In the genomic region with DNA sequence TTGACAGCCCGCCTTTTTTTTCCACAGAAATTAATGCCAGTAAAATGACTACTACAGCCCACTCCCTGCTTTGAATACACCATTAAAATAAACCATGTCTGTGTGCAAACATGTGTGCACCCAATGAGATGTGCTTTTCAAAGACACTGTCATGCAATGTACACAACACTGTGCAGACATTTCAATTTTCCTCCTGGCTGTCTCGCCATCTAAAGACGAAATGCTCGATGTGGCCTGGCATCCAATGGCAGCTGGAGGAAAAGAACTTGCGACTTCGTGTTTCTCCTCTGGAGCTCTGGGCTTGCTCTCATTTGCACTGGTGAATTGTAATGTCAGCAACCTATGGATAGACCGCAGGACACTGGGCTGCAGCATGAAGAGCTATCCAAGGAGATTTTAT, we compare ENCODE assay signal across 18 cellular contexts.
DNase-seq lines count a peak whose midpoint lies in the region; ATAC-seq and TF ChIP-seq lines count a peak whose summit lies in the region.
"Had no signal": no experiment of that assay in that cellular context is flagged by ENCODE, and none has a peak within 500 bp of the region (broad histone marks: within the 10 kb centered on the region; RNA-seq: fewer than 3 reads in every experiment).

No MANE protein-coding gene starts in this region.

- no peaks in the 10 kb centered on the region for H3K36me3 ChIP-seq in mammary epithelial cell (ENCODE audit: insufficient read depth, low read length)
- H3K36me3 ChIP-seq in esophagus muscularis mucosa: no peaks in the 10 kb centered on the region
- H3K36me3 ChIP-seq in rectal smooth muscle tissue (ENCODE audit: control insufficient read depth, insufficient read depth, low read length): no peaks in the 10 kb centered on the region

- no peak overlapping the region for H3K4me3 ChIP-seq in mammary epithelial cell (replicated peaks in 1 of 3; ENCODE audit: insufficient read depth in 1 of 3, low read depth in 2 of 3, low read length in 3 of 3)
- no peak overlapping the region for H3K4me3 ChIP-seq in esophagus muscularis mucosa
- no peak overlapping the region for H3K4me3 ChIP-seq in rectal smooth muscle tissue (ENCODE audit: low read length)
- H3K4me3 ChIP-seq: A549 had no signal

- in situ Hi-C loops in mammary epithelial cell (cut with MboI; ENCODE audit: low sequenced_read_pairs in 2 of 2): loop anchor here (5.0 to 25.0 kb wide), 3 partner anchors 337 to 572 kb away; no protein-coding TSS in a partner anchor

- H3K9me3 Mint-ChIP-seq in MCF 10A (ENCODE audit: unreplicated experiment): no peaks in the 10 kb centered on the region
- H3K9me3 Mint-ChIP-seq in stimulated activated naive B cell treated with anti-CD40 and anti-IgM and Interleukin-4, amounts not matched to agents 10 μg/mL and 1 μg/mL and 100 μg/mL, for 72 hours: no peaks in the 10 kb centered on the region
- H3K9me3 Mint-ChIP-seq: CD4-positive, alpha-beta T cell; H9 had no signal

- peak overlapping the region; percentile 59 for H3K27ac Mint-ChIP-seq in MCF 10A (ENCODE audit: low read depth, unreplicated experiment)
- no peak overlapping the region for H3K27ac Mint-ChIP-seq in stimulated activated naive B cell treated with anti-CD40 and anti-IgM and Interleukin-4, amounts not matched to agents 10 μg/mL and 1 μg/mL and 100 μg/mL, for 72 hours
- H3K27ac Mint-ChIP-seq: CD4-positive, alpha-beta T cell; H9 had no signal

- no peak overlapping the region for H3K9ac ChIP-seq in mammary epithelial cell (ENCODE audit: insufficient read depth, low read length)
- H3K9ac ChIP-seq in rectal smooth muscle tissue (ENCODE audit: low read length): no peak overlapping the region

- no peaks in the 10 kb centered on the region for H3K79me2 ChIP-seq in mammary epithelial cell (ENCODE audit: insufficient read depth, low read length)

- TF ChIP-seq POLR2A in esophagus muscularis mucosa (IDR thresholded peaks at IDR 0.05; ENCODE audit: low read depth): no peak

- H3K36me3 Mint-ChIP-seq in MCF 10A (ENCODE audit: insufficient read depth, unreplicated experiment): no peaks in the 10 kb centered on the region
- H3K36me3 Mint-ChIP-seq in stimulated activated naive B cell treated with anti-CD40 and anti-IgM and Interleukin-4, amounts not matched to agents 10 μg/mL and 1 μg/mL and 100 μg/mL, for 72 hours: no peaks in the 10 kb centered on the region

- H3K27me3 ChIP-seq in mammary epithelial cell (ENCODE audit: insufficient read depth, low read length): no peaks in the 10 kb centered on the region
- no peaks in the 10 kb centered on the region for H3K27me3 ChIP-seq in esophagus muscularis mucosa
- no peaks in the 10 kb centered on the region for H3K27me3 ChIP-seq in rectal smooth muscle tissue (ENCODE audit: control insufficient read depth, insufficient read depth, low read length)

- no peak for ATAC-seq in stimulated activated naive B cell treated with anti-CD40 and anti-IgM and Interleukin-4, amounts not matched to agents 10 μg/mL and 1 μg/mL and 100 μg/mL, for 72 hours (replicated peaks)
- ATAC-seq: A549, HepG2 had no signal

- dilution Hi-C loops in mammary epithelial cell (cut with HindIII; ENCODE audit: low sequenced_read_pairs): loop anchor here (25.0 kb wide), 2 partner anchors 172 to 347 kb away; no protein-coding TSS in a partner anchor

- no peak overlapping the region for H3K4me3 Mint-ChIP-seq in MCF 10A (ENCODE audit: unreplicated experiment)
- H3K4me3 Mint-ChIP-seq in stimulated activated naive B cell treated with anti-CD40 and anti-IgM and Interleukin-4, amounts not matched to agents 10 μg/mL and 1 μg/mL and 100 μg/mL, for 72 hours: no peak overlapping the region
- H3K4me3 Mint-ChIP-seq: CD4-positive, alpha-beta T cell; H9 had no signal

- no peak for TF ChIP-seq EP300 in esophagus muscularis mucosa (IDR thresholded peaks at IDR 0.05)

- H3K4me2 ChIP-seq in mammary epithelial cell (ENCODE audit: insufficient read depth, low read depth, low read length): no peak overlapping the region
- H3K4me2 ChIP-seq: A549 had no signal

- TF ChIP-seq CTCF in MCF 10A (IDR thresholded peaks at IDR 0.05; ENCODE audit: unreplicated experiment) (no peak), mammary epithelial cell (conservative IDR thresholded peaks at IDR 0.05 in 1 of 2, IDR thresholded peaks at IDR 0.05 in 1 of 2; ENCODE audit: extremely low read depth in 1 of 2, insufficient read depth in 1 of 2, low read depth in 1 of 2, low read length in 2 of 2) (no peak), esophagus muscularis mucosa (IDR thresholded peaks at IDR 0.05) (no peak)

- intact Hi-C loops in MCF 10A (cut with micrococcal nuclease): no loop called here
- intact Hi-C loops in mammary epithelial cell (cut with micrococcal nuclease): loop anchor here (2.0 to 10.0 kb wide), 3 partner anchors 89 to 567 kb away; no protein-coding TSS in a partner anchor
- intact Hi-C loops in esophagus muscularis mucosa (cut with DNase I): loop anchor here (5.0 kb wide), 1 partner anchor 92 kb away; no protein-coding TSS in a partner anchor

- no peaks in the 10 kb centered on the region for H3K9me3 ChIP-seq in mammary epithelial cell (replicated peaks; ENCODE audit: insufficient read depth, low read length)
- H3K9me3 ChIP-seq in esophagus muscularis mucosa: no peaks in the 10 kb centered on the region
- H3K9me3 ChIP-seq: Caco-2 had no signal

- H3K4me1 ChIP-seq in mammary epithelial cell (ENCODE audit: insufficient read depth, low read length) (peaks cover 5% of the 10 kb centered on the region), esophagus muscularis mucosa (peaks cover 6 to 48% (median 45%) of the 10 kb centered on the region in 4 donors), rectal smooth muscle tissue (ENCODE audit: control insufficient read depth, insufficient read depth, low read length) (peaks cover 27% of the 10 kb centered on the region)
- H3K4me1 ChIP-seq: Caco-2 had no signal

- POLR2A ChIA-PET in MCF 10A (lab: Yijun Ruan, JAX): interaction anchor here (0.6 to 1.3 kb wide), 2 partner anchors 133 to 177 kb away, joined by 3 read pairs; no protein-coding TSS in a partner anchor

- CTCF ChIA-PET in MCF 10A (lab: Yijun Ruan, JAX): interaction anchor here (0.6 to 18.2 kb wide), 14 partner anchors 8 to 495 kb away, joined by 3 to 408 read pairs (median 7); no protein-coding TSS in a partner anchor
- CTCF ChIA-PET in mammary epithelial cell (lab: Charles Lee; ENCODE audit: low non-redundant PET): interaction anchor here (0.7 kb wide), 2 partner anchors 76 to 177 kb away, joined by 3 to 4 read pairs; no protein-coding TSS in a partner anchor

- H3K27me3 Mint-ChIP-seq in MCF 10A (ENCODE audit: insufficient read depth, unreplicated experiment): no peaks in the 10 kb centered on the region
- peaks cover 26 to 28% of the 10 kb centered on the region in 2 donors for H3K27me3 Mint-ChIP-seq in stimulated activated naive B cell treated with anti-CD40 and anti-IgM and Interleukin-4, amounts not matched to agents 10 μg/mL and 1 μg/mL and 100 μg/mL, for 72 hours

- BruUV-seq in MCF 10A (replicated peaks; lab: Mats Ljungman, UMichigan) (no TSS peak), mammary epithelial cell (replicated peaks; lab: Mats Ljungman, UMichigan) (no TSS peak)

- DNase-seq in MCF 10A (ENCODE audit: unreplicated experiment) (no peak), mammary epithelial cell (no peak), esophagus muscularis mucosa (ENCODE audit: extremely low spot score) (no peak), HUDEP-2 (lab: John Stamatoyannopoulos, UW; ENCODE audit: unreplicated experiment in 76 of 76) (no peak)
- DNase-seq in stimulated activated naive B cell treated with anti-CD40 and anti-IgM and Interleukin-4, amounts not matched to agents 10 μg/mL and 1 μg/mL and 100 μg/mL, for 72 hours: no peak
- no peak for DNase-seq in stimulated activated CD4-positive, alpha-beta T cell treated with anti-CD3 and anti-CD28 coated beads, Interleukin-4, amount 100 ng/mL, for 1 hour
- DNase-seq: AML-193; Caco-2; CD4-positive, alpha-beta T cell; DMS153; DMS79; GDM1; H9 had no signal

- no peaks in the 10 kb centered on the region for H4K20me1 ChIP-seq in mammary epithelial cell (ENCODE audit: insufficient read depth, low read length)

- 99% methylated on average over 7 of the region's 7 CpGs for WGBS in mammary epithelial cell (ENCODE audit: low coverage, missing lambda C conversion rate)
- 90% methylated on average over 7 of the region's 7 CpGs for WGBS in esophagus muscularis mucosa

- H3K27ac ChIP-seq in mammary epithelial cell (ENCODE audit: insufficient read depth, low read depth, low read length): no peak overlapping the region
- H3K27ac ChIP-seq in esophagus muscularis mucosa (replicated peaks in 1 of 4): peak overlapping the region; percentile 83 to 90 (median 88)
- H3K27ac ChIP-seq in rectal smooth muscle tissue (ENCODE audit: low read depth, low read length): peak overlapping the region; percentile 93
- H3K27ac ChIP-seq: 22Rv1, A549, C4-2B had no signal

- H2AFZ ChIP-seq in mammary epithelial cell (ENCODE audit: low read depth, low read length): no peak overlapping the region

- peaks cover 6% of the 10 kb centered on the region for H3K4me1 Mint-ChIP-seq in MCF 10A (ENCODE audit: insufficient read depth, unreplicated experiment)
- H3K4me1 Mint-ChIP-seq in stimulated activated naive B cell treated with anti-CD40 and anti-IgM and Interleukin-4, amounts not matched to agents 10 μg/mL and 1 μg/mL and 100 μg/mL, for 72 hours: no peaks in the 10 kb centered on the region
